In genomic region chr11:8717876-8718753, GRCh38 we compare ENCODE assay signal across 8 cellular contexts. TPM values are rescaled to one million over a fixed set of nuclear protein-coding genes. Genes with fewer than 3 reads are reported as not detected.
DNase-seq lines count a peak whose midpoint lies in the region; ATAC-seq, FAIRE-seq and TF ChIP-seq lines count a peak whose summit lies in the region.

No MANE protein-coding gene starts in this region.

- H3K36me3 Mint-ChIP-seq in astrocyte (ENCODE audit: low read depth, unreplicated experiment): peaks cover 30% of the 10 kb centered on the region

- peak; percentile 73 for FAIRE-seq in astrocyte (lab: Jason Lieb, UNC)

- 75% methylated on average over 11 of the region's 11 CpGs for WGBS in thymus

- no peak for ATAC-seq in stimulated activated naive CD8-positive, alpha-beta T cell treated with anti-CD3 and anti-CD28 coated beads, Interleukin-15, amount 100 ng/mL, for 72 hours
- ATAC-seq in stimulated activated naive CD8-positive, alpha-beta T cell treated with anti-CD3 and anti-CD28 coated beads, Interleukin-15, Interleukin-2, amounts not matched to agents 100 U/mL and 50 U/mL, for 24 hours: no peak
- ATAC-seq in GM18907 (IDR thresholded peaks at IDR 0.05; ENCODE audit: unreplicated experiment): no peak

- peaks cover 12% of the 10 kb centered on the region for H3K79me2 ChIP-seq in astrocyte (ENCODE audit: insufficient read depth, low read length)

- H3K36me3 ChIP-seq in astrocyte (ENCODE audit: insufficient read depth, low read length): peaks cover 4% of the 10 kb centered on the region
- H3K36me3 ChIP-seq in thymus (ENCODE audit: control insufficient read depth, insufficient read depth): no peaks in the 10 kb centered on the region

- no peak overlapping the region for H3K4me3 Mint-ChIP-seq in stimulated activated naive CD8-positive, alpha-beta T cell treated with anti-CD3 and anti-CD28 coated beads, Interleukin-15, amount 100 ng/mL, for 72 hours
- peak overlapping the region; percentile 67 for H3K4me3 Mint-ChIP-seq in astrocyte (ENCODE audit: unreplicated experiment)

- H3K27me3 ChIP-seq in astrocyte (ENCODE audit: insufficient read depth, low read length) (no peaks in the 10 kb centered on the region), thymus (ENCODE audit: control insufficient read depth, insufficient read depth) (peaks cover 2% of the 10 kb centered on the region)

- no peaks in the 10 kb centered on the region for H4K20me1 ChIP-seq in astrocyte (ENCODE audit: insufficient read depth, low read length)

- H3K9me3 ChIP-seq in astrocyte (ENCODE audit: insufficient read depth, low read depth, low read length) (no peaks in the 10 kb centered on the region), thymus (ENCODE audit: control insufficient read depth) (no peaks in the 10 kb centered on the region)

- H3K27ac ChIP-seq in astrocyte (ENCODE audit: low read depth, low read length) (peak overlapping the region; percentile 90), thymus (ENCODE audit: low read depth) (peak overlapping the region; percentile 56)

- peak overlapping the region; percentile 82 for H3K4me2 ChIP-seq in astrocyte (ENCODE audit: low read length)

- H3K4me3 ChIP-seq in astrocyte (ENCODE audit: insufficient read depth, low read depth, low read length): peak overlapping the region; percentile 26
- no peak overlapping the region for H3K4me3 ChIP-seq in thymus (ENCODE audit: low read length)

- H3K27me3 Mint-ChIP-seq in stimulated activated naive CD8-positive, alpha-beta T cell treated with anti-CD3 and anti-CD28 coated beads, Interleukin-15, amount 100 ng/mL, for 72 hours: peaks cover 42% of the 10 kb centered on the region
- no peaks in the 10 kb centered on the region for H3K27me3 Mint-ChIP-seq in astrocyte (ENCODE audit: low read depth, unreplicated experiment)

- H3K27ac Mint-ChIP-seq in stimulated activated naive CD8-positive, alpha-beta T cell treated with anti-CD3 and anti-CD28 coated beads, Interleukin-15, amount 100 ng/mL, for 72 hours: peak overlapping the region; percentile 28 to 85
- peak overlapping the region; percentile 97 for H3K27ac Mint-ChIP-seq in astrocyte (ENCODE audit: unreplicated experiment)

- peaks cover 16% of the 10 kb centered on the region for H3K4me1 Mint-ChIP-seq in stimulated activated naive CD8-positive, alpha-beta T cell treated with anti-CD3 and anti-CD28 coated beads, Interleukin-15, amount 100 ng/mL, for 72 hours
- H3K4me1 Mint-ChIP-seq in astrocyte (ENCODE audit: low read depth, unreplicated experiment): peaks cover 69% of the 10 kb centered on the region

- peaks cover 67% of the 10 kb centered on the region for H3K4me1 ChIP-seq in astrocyte (ENCODE audit: insufficient read depth, low read length)
- no peaks in the 10 kb centered on the region for H3K4me1 ChIP-seq in thymus (ENCODE audit: control insufficient read depth, insufficient read depth, low read length)

- DNase-seq in stimulated activated naive CD8-positive, alpha-beta T cell treated with anti-CD3 and anti-CD28 coated beads, Interleukin-15, amount 100 ng/mL, for 72 hours: no peak
- DNase-seq in stimulated activated naive CD8-positive, alpha-beta T cell treated with anti-CD3 and anti-CD28 coated beads, Interleukin-15, Interleukin-2, amounts not matched to agents 100 U/mL and 50 U/mL, for 24 hours: no peak
- DNase-seq in astrocyte (ENCODE audit: low read depth): peak; percentile 92
- peak; percentile 68 for DNase-seq in kidney glomerular epithelial cell (lab: John Stamatoyannopoulos, UW)
- no peak for DNase-seq in Kasumi-1 (lab: John Stamatoyannopoulos, UW)
- no peak for DNase-seq in activated effector memory CD4-positive, alpha-beta T cell treated with Interleukin-2 at 50 U/mL for 16 hours

- no peaks in the 10 kb centered on the region for H3K9me3 Mint-ChIP-seq in stimulated activated naive CD8-positive, alpha-beta T cell treated with anti-CD3 and anti-CD28 coated beads, Interleukin-15, amount 100 ng/mL, for 72 hours
- no peaks in the 10 kb centered on the region for H3K9me3 Mint-ChIP-seq in astrocyte (ENCODE audit: unreplicated experiment)

- H2AFZ ChIP-seq in astrocyte (ENCODE audit: low read depth, low read length): no peak overlapping the region

- H3K9ac ChIP-seq in astrocyte (ENCODE audit: low read length): peak overlapping the region; percentile 62

- TF ChIP-seq CTCF in astrocyte (IDR thresholded peaks at IDR 0.05; ENCODE audit: insufficient read depth, low read depth, low read length): no peak

RNA-seq across cellular contexts. Expression of gene RPL27A, which starts 35.5 kb away (rescaled TPM):
- 573 and 682 TPM in 2 replicates for total RNA-seq in astrocyte
- polyA plus RNA-seq in thymus: 4,277 TPM

RNA-seq across cellular contexts. Expression of gene TRIM66, which starts 35.6 kb away (rescaled TPM):
- total RNA-seq in astrocyte: 7.3 and 8.8 TPM in 2 replicates
- 2.7 TPM for polyA plus RNA-seq in thymus

Comparison
In these comparisons a context has a peak if more than half of its experiments do, and no peak if none do; other contexts are left out.
1. DNase-seq: peak in astrocyte (single experiment) and kidney glomerular epithelial cell (single experiment); none in stimulated activated naive CD8-positive, alpha-beta T cell treated with anti-CD3 and anti-CD28 coated beads, Interleukin-15, amount 100 ng/mL, for 72 hours (0 of 2), stimulated activated naive CD8-positive, alpha-beta T cell treated with anti-CD3 and anti-CD28 coated beads, Interleukin-15, Interleukin-2, amounts not matched to agents 100 U/mL and 50 U/mL, for 24 hours (single experiment), Kasumi-1 (0 of 2) and activated effector memory CD4-positive, alpha-beta T cell treated with Interleukin-2 at 50 U/mL for 16 hours (single experiment).